In genomic region chr6:163375361-163375760, GRCh38 we compare ENCODE assay signal across 23 cellular contexts. TPM values are rescaled to one million over a fixed set of nuclear protein-coding genes. Genes with fewer than 3 reads are reported as not detected.
DNase-seq lines count a peak whose midpoint lies in the region; ATAC-seq, FAIRE-seq and TF ChIP-seq lines count a peak whose summit lies in the region.
"Had no signal": no experiment of that assay in that cellular context is flagged by ENCODE, and none has a peak within 500 bp of the region (broad histone marks: within the 10 kb centered on the region; RNA-seq: fewer than 3 reads in every experiment).

No MANE protein-coding gene starts in this region.

- H3K27me3 Mint-ChIP-seq in neural progenitor cell (ENCODE audit: insufficient read depth, low read depth) = peaks cover 14% of the 10 kb centered on the region
- H3K27me3 Mint-ChIP-seq in endothelial cell (ENCODE audit: unreplicated experiment) = peaks cover 4% of the 10 kb centered on the region
- no peaks in the 10 kb centered on the region for H3K27me3 Mint-ChIP-seq in nephron progenitor cell (ENCODE audit: low read depth, poor library complexity)

- no peak for FAIRE-seq in K562 (lab: Jason Lieb, UNC)
- FAIRE-seq: A549, D721Med, G401.6, GM12891, GM19239 had no signal

- H3K9me3 Mint-ChIP-seq in neural progenitor cell = peaks cover 3% of the 10 kb centered on the region
- H3K9me3 Mint-ChIP-seq in endothelial cell (ENCODE audit: unreplicated experiment) = peaks cover under 1% of the 10 kb centered on the region
- no peaks in the 10 kb centered on the region for H3K9me3 Mint-ChIP-seq in nephron progenitor cell
- H3K9me3 Mint-ChIP-seq: CD4-positive, alpha-beta T cell; CD8-positive, alpha-beta T cell had no signal

- no peak for TF ChIP-seq RAD21 in K562 (CRISPR knock-in tag; conservative IDR thresholded peaks at IDR 0.05 in 1 of 2, IDR thresholded peaks at IDR 0.05 in 1 of 2)

- H3K79me2 ChIP-seq in K562 (ENCODE audit: control insufficient read depth, insufficient read depth, low read length) (no peaks in the 10 kb centered on the region), neural progenitor cell (ENCODE audit: low read depth) (no peaks in the 10 kb centered on the region)

- H2AFZ ChIP-seq in K562 (ENCODE audit: low read depth, low read length) (no peak overlapping the region), neural progenitor cell (replicated peaks) (no peak overlapping the region)

- BruUV-seq in K562 (replicated peaks; lab: Mats Ljungman, UMichigan) = no TSS peak

- POLR2A ChIA-PET in K562 (lab: Yijun Ruan, JAX) = interaction anchor here (1.6 kb wide), 1 partner anchor 14 kb away, joined by 3 read pairs; no protein-coding TSS in a partner anchor

- H4K20me1 ChIP-seq in BLaER1 (no peaks in the 10 kb centered on the region), K562 (replicated peaks; ENCODE audit: control insufficient read depth, insufficient read depth, low read length) (no peaks in the 10 kb centered on the region), neural progenitor cell (ENCODE audit: low read depth) (no peaks in the 10 kb centered on the region)

- no peak overlapping the region for H3K9ac ChIP-seq in BLaER1
- no peak overlapping the region for H3K9ac ChIP-seq in K562 (ENCODE audit: insufficient read depth in 1 of 2, low read depth in 2 of 2, low read length in 2 of 2)
- H3K9ac ChIP-seq in neural progenitor cell = no peak overlapping the region

- intact Hi-C loops in K562 (cut with micrococcal nuclease) = no loop called here

- no peak for TF ChIP-seq EP300 in K562 (IDR thresholded peaks at IDR 0.05; ENCODE audit: low read length)

- TF ChIP-seq CTCF in K562 (IDR thresholded peaks at IDR 0.05 in 2 of 3, conservative IDR thresholded peaks at IDR 0.05 in 1 of 3; ENCODE audit: insufficient read depth in 2 of 3, low read depth in 1 of 3, low read length in 3 of 3) (no peak), neural progenitor cell (IDR thresholded peaks at IDR 0.05) (no peak), endothelial cell (IDR thresholded peaks at IDR 0.05; ENCODE audit: unreplicated experiment) (no peak), nephron progenitor cell (IDR thresholded peaks at IDR 0.05) (no peak)

- WGBS in K562 (ENCODE audit: insufficient coverage, low coverage, missing lambda C conversion rate) = 1% methylated on average over 10 of the region's 10 CpGs

- H3K9me3 ChIP-seq in BLaER1 = no peaks in the 10 kb centered on the region
- H3K9me3 ChIP-seq in K562 (replicated peaks; ENCODE audit: control insufficient read depth, insufficient read depth, low read depth, low read length) = no peaks in the 10 kb centered on the region
- H3K9me3 ChIP-seq in neural progenitor cell (ENCODE audit: low read depth) = no peaks in the 10 kb centered on the region
- H3K9me3 ChIP-seq: A549, Caco-2 had no signal

- no peak for DNase-seq in K562 (ENCODE audit: extremely low read depth in 1 of 4, low spot score in 3 of 4)
- peak; percentile 76 for DNase-seq in mesenteric fat pad (ENCODE audit: low spot score)
- no peak for DNase-seq in neural progenitor cell (ENCODE audit: low spot score)
- no peak for DNase-seq in endothelial cell (ENCODE audit: low spot score)
- DNase-seq in NCI-H2171 (lab: John Stamatoyannopoulos, UW) = no peak
- DNase-seq in nephron progenitor cell = no peak
- DNase-seq: AML-193; Caco-2; Calu3; CD4-positive, alpha-beta T cell; CD8-positive, alpha-beta T cell; DMS79 treated with DMSO at 0.1 percent for 48 hours; GF-D8 had no signal

- ATAC-seq in K562 (peak; percentile 13; the same call in 1 of the 3 replicates), GM19463 (IDR thresholded peaks at IDR 0.05; ENCODE audit: unreplicated experiment) (no peak)
- ATAC-seq: A549; CD8-positive, alpha-beta T cell had no signal

- H3K4me1 Mint-ChIP-seq in neural progenitor cell (peaks cover 45% of the 10 kb centered on the region), endothelial cell (ENCODE audit: unreplicated experiment) (peaks cover 8% of the 10 kb centered on the region), nephron progenitor cell (peaks cover 39% of the 10 kb centered on the region)
- H3K4me1 Mint-ChIP-seq: B cell had no signal

- TF ChIP-seq POLR2A in K562 (conservative IDR thresholded peaks at IDR 0.05) = no peak

- H3K4me2 ChIP-seq in BLaER1 = peak overlapping the region; percentile 50
- H3K4me2 ChIP-seq in K562 (ENCODE audit: insufficient read depth, low read length) = no peak overlapping the region; the same call in 1 of the 2 replicates
- no peak overlapping the region for H3K4me2 ChIP-seq in neural progenitor cell
- H3K4me2 ChIP-seq: A549 had no signal

- in situ Hi-C loops in K562 (cut with MboI) = no loop called here

- no peaks in the 10 kb centered on the region for H3K9me1 ChIP-seq in K562 (ENCODE audit: control insufficient read depth, insufficient read depth, low read length)

- H3F3A ChIP-seq in neural progenitor cell (ENCODE audit: low read depth) = no peaks in the 10 kb centered on the region

- H3K4me1 ChIP-seq in BLaER1 (peaks cover 25% of the 10 kb centered on the region), K562 (replicated peaks in 1 of 2; ENCODE audit: control insufficient read depth in 2 of 2, insufficient read depth in 2 of 2, low read length in 2 of 2) (no peaks in the 10 kb centered on the region), neural progenitor cell (peaks cover 3% of the 10 kb centered on the region)
- H3K4me1 ChIP-seq: A549, Caco-2 had no signal

- H3K27ac ChIP-seq in BLaER1 = no peak overlapping the region
- no peak overlapping the region for H3K27ac ChIP-seq in K562 (ENCODE audit: extremely low read depth, low read depth, low read length)
- H3K27ac ChIP-seq in neural progenitor cell = no peak overlapping the region
- H3K27ac ChIP-seq: 22Rv1, A549, C4-2B had no signal

- H3K27me3 ChIP-seq in BLaER1 (no peaks in the 10 kb centered on the region), K562 (ENCODE audit: control insufficient read depth in 2 of 2, insufficient read depth in 2 of 2, low read length in 2 of 2) (peaks cover 44 to 77% of the 10 kb centered on the region in 2 experiments), neural progenitor cell (no peaks in the 10 kb centered on the region)

- CTCF ChIA-PET in K562 (lab: Yijun Ruan, JAX; ENCODE audit: low intra/inter-chr PET ratio) = no interaction called here

- H3K27ac Mint-ChIP-seq in neural progenitor cell (peak overlapping the region; percentile 66), endothelial cell (ENCODE audit: unreplicated experiment) (no peak overlapping the region), nephron progenitor cell (no peak overlapping the region)
- H3K27ac Mint-ChIP-seq: B cell; CD4-positive, alpha-beta T cell; CD8-positive, alpha-beta T cell had no signal

- H3K36me3 ChIP-seq in BLaER1 = no peaks in the 10 kb centered on the region
- H3K36me3 ChIP-seq in K562 (ENCODE audit: control insufficient read depth, insufficient read depth, low read length) = no peaks in the 10 kb centered on the region
- H3K36me3 ChIP-seq in neural progenitor cell = no peaks in the 10 kb centered on the region

- H3K4me3 ChIP-seq in BLaER1 = no peak overlapping the region
- no peak overlapping the region for H3K4me3 ChIP-seq in K562
- no peak overlapping the region for H3K4me3 ChIP-seq in neural progenitor cell
- H3K4me3 ChIP-seq: A549 had no signal

- no peaks in the 10 kb centered on the region for H3K36me3 Mint-ChIP-seq in neural progenitor cell
- peaks cover 1% of the 10 kb centered on the region for H3K36me3 Mint-ChIP-seq in endothelial cell (ENCODE audit: low read depth, unreplicated experiment)
- H3K36me3 Mint-ChIP-seq in nephron progenitor cell (ENCODE audit: low read depth) = no peaks in the 10 kb centered on the region
- H3K36me3 Mint-ChIP-seq: CD8-positive, alpha-beta T cell had no signal

- H3K4me3 Mint-ChIP-seq in neural progenitor cell (no peak overlapping the region), endothelial cell (ENCODE audit: unreplicated experiment) (no peak overlapping the region), nephron progenitor cell (no peak overlapping the region)
- H3K4me3 Mint-ChIP-seq: B cell; CD4-positive, alpha-beta T cell; CD8-positive, alpha-beta T cell had no signal

TF ChIP-seq in K562, 482 proteins besides CTCF, POLR2A, EP300 and RAD21 (continues in another document):
- no peak for TF ChIP-seq THAP7 (CRISPR knock-in tag; IDR thresholded peaks at IDR 0.05)
- no peak for TF ChIP-seq ZNF551 (CRISPR knock-in tag; IDR thresholded peaks at IDR 0.05)
- no peak for TF ChIP-seq SUPT5H (IDR thresholded peaks at IDR 0.05)
- no peak for TF ChIP-seq TAF15 (IDR thresholded peaks at IDR 0.05; ENCODE audit: low read depth, low read length)

RNA-seq across cellular contexts. Expression of gene QKI, which starts 39.2 kb away (rescaled TPM):
- 91.7 and 174 TPM in 2 replicates for total RNA-seq in K562 (2011; cell fraction: chromatin; rRNA removed; ENCODE audit: low replicate concordance)
- 37.5 and 45.5 TPM in 2 replicates for total RNA-seq in K562 (2011; cell fraction: nucleolus; rRNA removed)
- 95.0 and 184 TPM in 2 replicates for total RNA-seq in K562 (2011; cell fraction: nucleoplasm; rRNA removed)
- total RNA-seq in K562 (2014; rRNA removed) (107 and 114 TPM in 2 replicates), K562 (2014; rRNA removed; fragmentation: Illumina TruSeq; extraction: Trizol) (123 and 145 TPM in 2 replicates), K562 (2015; rRNA removed; fragmentation: Illumina TruSeq; extraction: Trizol) (118 and 128 TPM in 2 replicates), K562 (2021) (129 and 142 TPM in 2 replicates), mesenteric fat pad (267 TPM), neural progenitor cell (ENCODE audit: low replicate concordance) (212 and 216 TPM in 2 replicates), endothelial cell (ENCODE audit: unreplicated experiment) (326 TPM)
- polyA plus RNA-seq in K562 (2011; rRNA removed) (127 and 141 TPM in 2 replicates), K562 (2014; fragmentation: Illumina TruSeq; extraction: Trizol) (170 and 215 TPM in 2 replicates), K562 (2014; fragmentation: Nextera tagmentation; extraction: Ambion mirVana) (10 to 100 TPM; 20.4 to 61.0 TPM), K562 (2014; rRNA removed) (91.1 and 92.9 TPM in 2 replicates)
- 173 and 191 TPM in 2 replicates for polyA plus RNA-seq in K562 (2011; cell fraction: cytosol; rRNA removed)
- polyA plus RNA-seq in K562 (2011; cell fraction: nucleus; rRNA removed) = 121 and 146 TPM in 2 replicates
- 66.4 and 69.4 TPM in 2 replicates for polyA plus RNA-seq in K562 (2012)
- 390 and 459 TPM in 2 replicates for polyA minus RNA-seq in K562 (2011; rRNA and poly(A)+ RNA removed)
- 157 and 234 TPM in 2 replicates for polyA minus RNA-seq in K562 (2011; cell fraction: cytosol; rRNA and poly(A)+ RNA removed)
- 111 and 169 TPM in 2 replicates for polyA minus RNA-seq in K562 (2011; cell fraction: nucleus; rRNA and poly(A)+ RNA removed)
